In genomic region chr12:27924350-27925140, GRCh38 we compare ENCODE assay signal across 12 cellular contexts. TPM values are rescaled to one million over a fixed set of nuclear protein-coding genes. Genes with fewer than 3 reads are reported as not detected.
"Had no signal": no experiment of that assay in that cellular context is flagged by ENCODE, and none has a peak within 500 bp of the region (broad histone marks: within the 10 kb centered on the region; RNA-seq: fewer than 3 reads in every experiment).

No MANE protein-coding gene starts in this region.

- H3K27ac ChIP-seq: adrenal gland, neural progenitor cell, pancreas had no signal

- H3K4me1 ChIP-seq: neural progenitor cell, pancreas had no signal

- H3K4me2 ChIP-seq: neural progenitor cell had no signal

- ATAC-seq: activated CD4-positive, CD25-positive, alpha-beta regulatory T cell treated with anti-CD3 and anti-CD28 coated beads, Interleukin-2, amount 50 U/mL, for 24 hours; left ventricle myocardium superior; pancreas had no signal

- DNase-seq: activated naive CD4-positive, alpha-beta T cell treated with anti-CD3 and anti-CD28 coated beads, Interleukin-2, amount 50 U/mL, for 16 hours; adrenal gland; dermis blood vessel endothelial cell; erythroblast; kidney; left ventricle myocardium superior; pancreas; T-helper 2 cell had no signal

- H2AFZ ChIP-seq: neural progenitor cell had no signal

- H3K36me3 ChIP-seq: adrenal gland, neural progenitor cell, pancreas had no signal

- FAIRE-seq: kidney, pancreas, urothelium cell line had no signal

- H3K27me3 ChIP-seq: adrenal gland, neural progenitor cell, pancreas had no signal

- H3K9me3 ChIP-seq: adrenal gland, pancreas had no signal

- H3K9ac ChIP-seq: neural progenitor cell had no signal

- H3K4me3 ChIP-seq: adrenal gland, neural progenitor cell, pancreas had no signal

RNA-seq across cellular contexts. Expression of gene PTHLH, which starts 48.0 kb away (rescaled TPM):
- total RNA-seq: activated T-helper 2 cell treated with anti-CD3 and anti-CD28 coated beads, Interferon-gamma antibody, Interleukin-2, Interleukin-4, amounts not matched to agents 10 μg/mL and 5 μg/mL and 100 μg/mL, durations not matched to agents 14 hours and 24 hours and 36 hours; dermis blood vessel endothelial cell; left ventricle myocardium superior had no signal
